In genomic region chr2:47070920-47071824, GRCh38 we compare ENCODE assay signal across 8 cellular contexts.
DNase-seq lines count a peak whose midpoint lies in the region; ATAC-seq and TF ChIP-seq lines count a peak whose summit lies in the region.

No MANE protein-coding gene starts in this region.

- H3K9me3 ChIP-seq in thoracic aorta: no peaks in the 10 kb centered on the region

- H3K27ac ChIP-seq in thoracic aorta: peak overlapping the region; percentile 95 to 99

- H3K27me3 Mint-ChIP-seq in mesothelial cell of epicardium (ENCODE audit: low read depth): no peaks in the 10 kb centered on the region

- DNase-seq in Ammon's horn (ENCODE audit: low spot score): peak; percentile 83
- peak; percentile 88 for DNase-seq in SW480 (ENCODE audit: low spot score)
- DNase-seq in cerebellar cortex (ENCODE audit: low spot score): peak; percentile 40
- no peak for DNase-seq in mesothelial cell of epicardium (ENCODE audit: low spot score in 2 of 2, unreplicated experiment in 2 of 2)
- peak; percentile 59 for DNase-seq in thoracic aorta (ENCODE audit: low spot score)
- DNase-seq in SK-N-DZ (ENCODE audit: low spot score): no peak

- H3K4me3 Mint-ChIP-seq in mesothelial cell of epicardium: no peak overlapping the region

- no peaks in the 10 kb centered on the region for H3K36me3 ChIP-seq in thoracic aorta

- peak; percentile 73 for ATAC-seq in GM19035 (IDR thresholded peaks at IDR 0.05; ENCODE audit: unreplicated experiment)
- peak; percentile 65 for ATAC-seq in HG03175 (IDR thresholded peaks at IDR 0.05; ENCODE audit: unreplicated experiment)
- ATAC-seq in thoracic aorta (ENCODE audit: insufficient number of reproducible peaks, low FRiP score, low read depth): no peak

- no peaks in the 10 kb centered on the region for H3K9me3 Mint-ChIP-seq in mesothelial cell of epicardium

- H3K27ac Mint-ChIP-seq in mesothelial cell of epicardium: peak overlapping the region; percentile 83

- H3K27me3 ChIP-seq in thoracic aorta (replicated peaks; ENCODE audit: insufficient read depth): no peaks in the 10 kb centered on the region

- H3K4me3 ChIP-seq in thoracic aorta: peak overlapping the region; percentile 2

- no peak for TF ChIP-seq CTCF in mesothelial cell of epicardium (IDR thresholded peaks at IDR 0.05; ENCODE audit: unreplicated experiment)
- no peak for TF ChIP-seq CTCF in thoracic aorta (IDR thresholded peaks at IDR 0.05)

- H3K4me1 Mint-ChIP-seq in mesothelial cell of epicardium: peaks cover 38% of the 10 kb centered on the region

- H3K4me1 ChIP-seq in thoracic aorta (ENCODE audit: control insufficient read depth in 1 of 2, low read depth in 2 of 2): peaks cover 59 to 82% of the 10 kb centered on the region in 2 donors

- peaks cover 9% of the 10 kb centered on the region for H3K36me3 Mint-ChIP-seq in mesothelial cell of epicardium

Comparison
In these comparisons a context has a peak if more than half of its experiments do, and no peak if none do; other contexts are left out.
1. DNase-seq: peak in Ammon's horn (single experiment), SW480 (single experiment), cerebellar cortex (single experiment) and thoracic aorta (single experiment); none in mesothelial cell of epicardium (0 of 2) and SK-N-DZ (single experiment).